Comparison of ENCODE assay signal across 13 cellular contexts in the genomic region with DNA sequence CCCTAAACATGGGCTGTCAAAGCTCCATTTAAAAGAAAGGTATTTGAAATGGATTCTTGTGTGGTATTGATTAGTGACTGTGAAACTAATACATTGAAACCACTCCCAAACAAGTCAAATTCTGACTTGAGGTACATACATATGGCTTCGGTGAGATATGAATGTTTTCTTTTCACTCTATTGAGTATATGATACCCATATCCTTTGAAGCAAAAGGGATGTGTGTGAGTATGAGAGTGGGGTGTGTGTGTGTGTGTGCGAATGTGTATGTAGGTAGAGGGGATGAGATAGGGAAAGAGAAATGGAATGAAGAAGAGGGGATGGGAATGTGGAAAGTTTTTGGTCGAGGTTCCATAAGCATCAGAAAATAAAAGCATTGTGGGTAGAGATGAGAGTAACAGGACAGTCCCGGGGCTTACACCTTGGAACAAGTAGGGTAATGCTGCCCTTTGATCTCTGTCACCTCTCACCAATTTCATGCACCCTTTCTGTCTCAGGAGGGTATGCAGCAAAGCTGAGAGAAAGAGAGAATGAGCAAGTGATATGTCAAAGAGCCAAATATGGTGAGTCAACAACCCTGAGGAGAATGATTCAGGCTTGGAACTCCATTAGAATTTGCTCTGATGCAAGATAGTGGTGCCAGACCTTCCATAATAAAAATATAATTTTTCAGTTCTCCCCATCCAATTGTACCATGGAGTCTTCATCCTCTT.
DNase-seq lines count a peak whose midpoint lies in the region; ATAC-seq, FAIRE-seq and TF ChIP-seq lines count a peak whose summit lies in the region.
"Had no signal": no experiment of that assay in that cellular context is flagged by ENCODE, and none has a peak within 500 bp of the region (broad histone marks: within the 10 kb centered on the region; RNA-seq: fewer than 3 reads in every experiment).

No MANE protein-coding gene starts in this region.

- H3K79me2 ChIP-seq in neural progenitor cell (ENCODE audit: low read depth) = no peaks in the 10 kb centered on the region

- H2AFZ ChIP-seq in neural progenitor cell (replicated peaks) = peak overlapping the region; percentile 79

- H3K4me3 Mint-ChIP-seq in endothelial cell (ENCODE audit: unreplicated experiment) (no peak overlapping the region), neural progenitor cell (no peak overlapping the region)

- H3K4me1 ChIP-seq in neural progenitor cell (peaks cover 47% of the 10 kb centered on the region), kidney (ENCODE audit: control insufficient read depth in 1 of 2, insufficient read depth in 1 of 2, low read depth in 1 of 2, low read length in 2 of 2) (peaks cover 0 to 6% of the 10 kb centered on the region in 2 donors)

- H3K4me3 ChIP-seq in neural progenitor cell = no peak overlapping the region
- H3K4me3 ChIP-seq in kidney (ENCODE audit: low read length in 2 of 2) = no peak overlapping the region
- H3K4me3 ChIP-seq: lung had no signal

- peak; percentile 49 to 50 for ATAC-seq in activated CD4-positive, CD25-positive, alpha-beta regulatory T cell treated with anti-CD3 and anti-CD28 coated beads, Interleukin-2, amount 50 U/mL, for 24 hours

- FAIRE-seq in kidney (lab: Jason Lieb, UNC) = no peak

- peak overlapping the region; percentile 21 for H3K4me2 ChIP-seq in neural progenitor cell

- H3K9ac ChIP-seq in neural progenitor cell (no peak overlapping the region), kidney (ENCODE audit: low read length in 2 of 2) (no peak overlapping the region)

- intact Hi-C loops in kidney (cut with DNase I) = no loop called here

- H3K27ac ChIP-seq in neural progenitor cell (no peak overlapping the region), kidney (ENCODE audit: low read depth in 2 of 2, low read length in 2 of 2) (no peak overlapping the region)
- H3K27ac ChIP-seq: 22Rv1 had no signal

- no peak for DNase-seq in activated CD4-positive, CD25-positive, alpha-beta regulatory T cell treated with anti-CD3 and anti-CD28 coated beads, Interleukin-2, amount 50 U/mL, for 72 hours
- DNase-seq in NCI-H460 (ENCODE audit: extremely low read depth, low read depth) (peak; percentile 31), endothelial cell (ENCODE audit: low spot score) (no peak), neural progenitor cell (ENCODE audit: low spot score) (no peak), kidney (no peak), CD1c-positive myeloid dendritic cell (ENCODE audit: extremely low spot score) (no peak), NCI-H2081 (lab: John Stamatoyannopoulos, UW) (no peak)
- DNase-seq: KBM-7, NCI-H526, T-cell had no signal

- no peaks in the 10 kb centered on the region for H3K36me3 ChIP-seq in neural progenitor cell
- no peaks in the 10 kb centered on the region for H3K36me3 ChIP-seq in kidney (ENCODE audit: control insufficient read depth in 1 of 2, insufficient read depth in 2 of 2, low read length in 2 of 2)

- peaks cover 27% of the 10 kb centered on the region for H3F3A ChIP-seq in neural progenitor cell (ENCODE audit: low read depth)

- TF ChIP-seq CTCF in endothelial cell (IDR thresholded peaks at IDR 0.05; ENCODE audit: unreplicated experiment) (no peak), neural progenitor cell (IDR thresholded peaks at IDR 0.05) (no peak), kidney (IDR thresholded peaks at IDR 0.05; ENCODE audit: borderline replicate concordance, extremely low read depth, insufficient read depth) (no peak)

- no peaks in the 10 kb centered on the region for H4K20me1 ChIP-seq in neural progenitor cell (ENCODE audit: low read depth)

- H3K9me3 Mint-ChIP-seq in endothelial cell (ENCODE audit: unreplicated experiment) (no peaks in the 10 kb centered on the region), neural progenitor cell (no peaks in the 10 kb centered on the region)
- H3K9me3 Mint-ChIP-seq: T-cell had no signal

- no peaks in the 10 kb centered on the region for H3K27me3 ChIP-seq in neural progenitor cell

- H3K27me3 Mint-ChIP-seq in endothelial cell (ENCODE audit: unreplicated experiment) = peaks cover 3% of the 10 kb centered on the region
- H3K27me3 Mint-ChIP-seq in neural progenitor cell (ENCODE audit: insufficient read depth, low read depth) = no peaks in the 10 kb centered on the region

- H3K4me1 Mint-ChIP-seq in endothelial cell (ENCODE audit: unreplicated experiment) = peaks cover 49% of the 10 kb centered on the region
- peaks cover 37% of the 10 kb centered on the region for H3K4me1 Mint-ChIP-seq in neural progenitor cell

- H3K27ac Mint-ChIP-seq in endothelial cell (ENCODE audit: unreplicated experiment) = peak overlapping the region; percentile 93
- no peak overlapping the region for H3K27ac Mint-ChIP-seq in neural progenitor cell

- H3K9me3 ChIP-seq in neural progenitor cell (ENCODE audit: low read depth) (no peaks in the 10 kb centered on the region), kidney (ENCODE audit: control insufficient read depth in 1 of 2, low read length in 2 of 2) (no peaks in the 10 kb centered on the region)

- no peaks in the 10 kb centered on the region for H3K36me3 Mint-ChIP-seq in endothelial cell (ENCODE audit: low read depth, unreplicated experiment)
- H3K36me3 Mint-ChIP-seq in neural progenitor cell = no peaks in the 10 kb centered on the region
- H3K36me3 Mint-ChIP-seq: T-cell had no signal
